Comparison of ENCODE assay signal across 16 cellular contexts in genomic region chr22:19824197-19825015, GRCh38. TPM values are rescaled to one million over a fixed set of nuclear protein-coding genes. Genes with fewer than 3 reads are reported as not detected.
DNase-seq lines count a peak whose midpoint lies in the region; ATAC-seq, FAIRE-seq and TF ChIP-seq lines count a peak whose summit lies in the region.
"Had no signal": no experiment of that assay in that cellular context is flagged by ENCODE, and none has a peak within 500 bp of the region (broad histone marks: within the 10 kb centered on the region; RNA-seq: fewer than 3 reads in every experiment).

No MANE protein-coding gene starts in this region.

- H3K36me3 ChIP-seq in RWPE2 (ENCODE audit: low read depth) (no peaks in the 10 kb centered on the region), kidney (ENCODE audit: control insufficient read depth in 1 of 2, insufficient read depth in 2 of 2, low read length in 2 of 2) (no peaks in the 10 kb centered on the region)
- H3K36me3 ChIP-seq: adrenal gland, thyroid gland had no signal

- no peak overlapping the region for H3K9ac ChIP-seq in kidney (ENCODE audit: low read length in 2 of 2)

- FAIRE-seq in kidney (lab: Jason Lieb, UNC): no peak

- H3K9me3 ChIP-seq in RWPE2 (ENCODE audit: severe bottlenecking) (no peaks in the 10 kb centered on the region), kidney (ENCODE audit: control insufficient read depth in 1 of 2, low read length in 2 of 2) (no peaks in the 10 kb centered on the region)
- H3K9me3 ChIP-seq: adrenal gland, thyroid gland had no signal

- intact Hi-C loops in kidney (cut with DNase I): no loop called here

- H3K4me1 ChIP-seq in RWPE2 (ENCODE audit: insufficient read depth, poor library complexity, severe bottlenecking): peaks cover 18% of the 10 kb centered on the region
- no peaks in the 10 kb centered on the region for H3K4me1 ChIP-seq in kidney (ENCODE audit: control insufficient read depth in 1 of 2, insufficient read depth in 1 of 2, low read depth in 1 of 2, low read length in 2 of 2)
- H3K4me1 ChIP-seq: adrenal gland had no signal

- DNase-seq in activated CD4-positive, alpha-beta T cell treated with anti-CD3 and anti-CD28 coated beads for 1 hour: peak; percentile 2
- no peak for DNase-seq in activated CD4-positive, alpha-beta T cell treated with anti-CD3 and anti-CD28 coated beads, Interleukin-2, amount 50 U/mL, for 48 hours
- DNase-seq in RWPE2 (ENCODE audit: low spot score): no peak
- DNase-seq in kidney: peak; percentile 74
- peak; percentile 68 for DNase-seq in type B pancreatic cell (ENCODE audit: extremely low spot score, unreplicated experiment)
- no peak for DNase-seq in NCI-H510A treated with DMSO at 0.1 percent for 48 hours (lab: John Stamatoyannopoulos, UW)
- no peak for DNase-seq in RPMI8226
- DNase-seq: ACHN, cortex of kidney, DMS79 treated with DMSO at 0.1 percent for 48 hours, KG1, T-helper 9 cell had no signal

- H3K4me3 Mint-ChIP-seq in type B pancreatic cell: no peak overlapping the region
- H3K4me3 Mint-ChIP-seq: naive thymus-derived CD8-positive, alpha-beta T cell had no signal

- H3K4me3 ChIP-seq in RWPE2 (ENCODE audit: severe bottlenecking) (no peak overlapping the region), kidney (ENCODE audit: low read length in 2 of 2) (no peak overlapping the region)
- H3K4me3 ChIP-seq: adrenal gland, thyroid gland had no signal

- H3K9me3 Mint-ChIP-seq in type B pancreatic cell: no peaks in the 10 kb centered on the region
- H3K9me3 Mint-ChIP-seq: naive thymus-derived CD8-positive, alpha-beta T cell had no signal

- H3K27me3 Mint-ChIP-seq in type B pancreatic cell: no peaks in the 10 kb centered on the region
- H3K27me3 Mint-ChIP-seq: naive thymus-derived CD8-positive, alpha-beta T cell had no signal

- ATAC-seq in RWPE2 (ENCODE audit: low read depth) (peak; percentile 58), HG03442 (IDR thresholded peaks at IDR 0.05; ENCODE audit: unreplicated experiment) (no peak)
- ATAC-seq: naive thymus-derived CD8-positive, alpha-beta T cell had no signal

- no peak for TF ChIP-seq CTCF in RWPE2 (IDR thresholded peaks at IDR 0.05; ENCODE audit: poor library complexity, severe bottlenecking)
- no peak for TF ChIP-seq CTCF in kidney (IDR thresholded peaks at IDR 0.05; ENCODE audit: borderline replicate concordance, extremely low read depth, insufficient read depth)
- TF ChIP-seq CTCF in type B pancreatic cell (conservative IDR thresholded peaks at IDR 0.05): no peak

- H3K36me3 Mint-ChIP-seq in type B pancreatic cell: peaks cover 8% of the 10 kb centered on the region

- peak overlapping the region; percentile 28 for H3K27ac Mint-ChIP-seq in type B pancreatic cell
- H3K27ac Mint-ChIP-seq: naive thymus-derived CD8-positive, alpha-beta T cell had no signal

- peaks cover 6% of the 10 kb centered on the region for H3K4me1 Mint-ChIP-seq in type B pancreatic cell (ENCODE audit: unreplicated experiment)

- no peaks in the 10 kb centered on the region for H3K27me3 ChIP-seq in RWPE2 (ENCODE audit: insufficient read depth, poor library complexity, severe bottlenecking)
- H3K27me3 ChIP-seq: adrenal gland, thyroid gland had no signal

- H3K27ac ChIP-seq in RWPE2 (ENCODE audit: poor library complexity, severe bottlenecking) (peak overlapping the region; percentile 12), kidney (ENCODE audit: low read depth in 2 of 2, low read length in 2 of 2) (no peak overlapping the region)
- H3K27ac ChIP-seq: adrenal gland, thyroid gland had no signal

RNA-seq across cellular contexts. Expression of gene GNB1L, which starts 30.3 kb away (rescaled TPM):
- total RNA-seq in kidney (4.4 TPM), type B pancreatic cell (ENCODE audit: low replicate concordance) (7.5 and 7.7 TPM in 2 replicates)
- polyA plus RNA-seq in kidney (ENCODE audit: insufficient read depth, low read depth, low replicate concordance): 4.0 TPM

RNA-seq across cellular contexts. Expression of gene RTL10, which starts 30.3 kb away (rescaled TPM):
- 16.7 TPM for total RNA-seq in kidney
- polyA plus RNA-seq in kidney (ENCODE audit: insufficient read depth, low read depth, low replicate concordance): 8.8 TPM
- 28.8 and 39.1 TPM in 2 replicates for total RNA-seq in type B pancreatic cell (ENCODE audit: low replicate concordance)

Comparison
In these comparisons a context has a peak if more than half of its experiments do, and no peak if none do; other contexts are left out.
1. DNase-seq: peak in activated CD4-positive, alpha-beta T cell treated with anti-CD3 and anti-CD28 coated beads for 1 hour (single experiment), kidney (single experiment) and type B pancreatic cell (single experiment); none in activated CD4-positive, alpha-beta T cell treated with anti-CD3 and anti-CD28 coated beads, Interleukin-2, amount 50 U/mL, for 48 hours (0 of 2), RWPE2 (single experiment), NCI-H510A treated with DMSO at 0.1 percent for 48 hours (single experiment) and RPMI8226 (single experiment).